Comparison of ENCODE assay signal across 1 cellular context in the genomic region with DNA sequence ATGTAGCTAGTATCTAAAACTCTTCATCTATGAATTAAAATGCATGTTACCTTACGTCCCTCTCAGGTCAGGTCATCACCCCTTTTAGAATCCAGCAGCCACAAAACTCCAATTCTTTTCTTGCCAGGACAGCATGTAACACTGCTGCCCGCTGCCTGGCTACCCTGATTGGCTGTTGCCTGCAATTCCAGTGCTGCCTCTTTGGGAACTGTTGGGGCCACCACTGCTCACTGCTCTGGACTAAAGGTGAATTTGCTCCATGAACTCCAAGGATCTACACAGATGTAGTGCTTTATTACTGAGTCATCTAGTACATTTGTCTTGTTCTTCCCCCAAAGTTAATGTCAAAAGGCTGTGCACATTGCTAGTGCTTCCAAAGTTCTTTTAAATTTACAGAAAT.
TF ChIP-seq lines count a peak whose summit lies in the region.

No MANE protein-coding gene starts in this region.

TF ChIP-seq in IMR-90, 13 proteins besides CTCF, POLR2A, EP300 and RAD21:
- no peak for TF ChIP-seq MAZ (IDR thresholded peaks at IDR 0.05; ENCODE audit: borderline replicate concordance, low read depth, low read length)
- TF ChIP-seq, protein P1, sequence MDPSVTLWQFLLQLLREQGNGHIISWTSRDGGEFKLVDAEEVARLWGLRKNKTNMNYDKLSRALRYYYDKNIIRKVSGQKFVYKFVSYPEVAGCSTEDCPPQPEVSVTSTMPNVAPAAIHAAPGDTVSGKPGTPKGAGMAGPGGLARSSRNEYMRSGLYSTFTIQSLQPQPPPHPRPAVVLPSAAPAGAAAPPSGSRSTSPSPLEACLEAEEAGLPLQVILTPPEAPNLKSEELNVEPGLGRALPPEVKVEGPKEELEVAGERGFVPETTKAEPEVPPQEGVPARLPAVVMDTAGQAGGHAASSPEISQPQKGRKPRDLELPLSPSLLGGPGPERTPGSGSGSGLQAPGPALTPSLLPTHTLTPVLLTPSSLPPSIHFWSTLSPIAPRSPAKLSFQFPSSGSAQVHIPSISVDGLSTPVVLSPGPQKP (IDR thresholded peaks at IDR 0.05; ENCODE audit: borderline replicate concordance, low read depth, low read length): no peak
